Comparison of ENCODE assay signal across 1 cellular context in the genomic region with DNA sequence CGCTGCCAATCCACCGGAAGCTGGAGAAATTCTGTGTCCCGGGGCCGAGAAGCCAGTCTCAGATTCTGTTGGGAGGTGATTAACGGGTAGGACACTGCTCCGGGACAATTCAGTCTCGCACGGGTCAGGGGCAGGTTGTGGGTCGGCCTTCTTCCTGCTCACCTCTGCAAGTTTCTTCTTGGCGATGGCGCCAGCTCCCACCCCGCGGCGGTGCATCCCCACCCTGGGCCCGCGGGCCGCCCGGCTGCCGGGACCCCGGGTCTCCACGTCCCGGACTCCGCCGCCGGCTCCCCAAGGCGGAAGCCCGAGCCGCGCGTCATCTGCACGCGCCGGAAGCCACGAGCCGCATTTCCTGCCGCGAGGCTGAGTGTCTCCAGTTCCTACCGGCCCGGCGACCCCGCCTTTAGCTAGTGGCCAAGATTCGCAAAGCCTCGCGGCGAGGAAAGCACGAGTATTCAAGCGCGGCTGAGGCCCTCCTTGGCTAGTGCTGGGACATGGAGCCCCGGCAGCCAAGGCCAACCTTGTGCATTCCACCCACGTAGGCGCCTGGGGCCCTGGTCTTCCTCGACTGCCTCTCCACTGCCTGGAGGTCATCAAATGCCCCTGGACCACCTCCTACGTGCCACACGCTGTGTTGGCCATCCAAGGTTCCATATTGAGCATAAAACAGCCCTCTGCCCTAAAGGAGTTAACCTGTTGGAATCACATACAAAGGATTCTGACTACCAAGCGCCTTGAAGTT.
TF ChIP-seq lines count a peak whose summit lies in the region.

A gene with protein sequence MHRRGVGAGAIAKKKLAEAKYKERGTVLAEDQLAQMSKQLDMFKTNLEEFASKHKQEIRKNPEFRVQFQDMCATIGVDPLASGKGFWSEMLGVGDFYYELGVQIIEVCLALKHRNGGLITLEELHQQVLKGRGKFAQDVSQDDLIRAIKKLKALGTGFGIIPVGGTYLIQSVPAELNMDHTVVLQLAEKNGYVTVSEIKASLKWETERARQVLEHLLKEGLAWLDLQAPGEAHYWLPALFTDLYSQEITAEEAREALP (minus strand): TSS at position 324 of the 742 bp plus-strand sequence. CDS start 108 bp downstream, at position 216.

TF ChIP-seq in HepG2, 621 proteins besides CTCF, POLR2A, EP300 and RAD21 (continued from another document):
- TF ChIP-seq, protein P1, sequence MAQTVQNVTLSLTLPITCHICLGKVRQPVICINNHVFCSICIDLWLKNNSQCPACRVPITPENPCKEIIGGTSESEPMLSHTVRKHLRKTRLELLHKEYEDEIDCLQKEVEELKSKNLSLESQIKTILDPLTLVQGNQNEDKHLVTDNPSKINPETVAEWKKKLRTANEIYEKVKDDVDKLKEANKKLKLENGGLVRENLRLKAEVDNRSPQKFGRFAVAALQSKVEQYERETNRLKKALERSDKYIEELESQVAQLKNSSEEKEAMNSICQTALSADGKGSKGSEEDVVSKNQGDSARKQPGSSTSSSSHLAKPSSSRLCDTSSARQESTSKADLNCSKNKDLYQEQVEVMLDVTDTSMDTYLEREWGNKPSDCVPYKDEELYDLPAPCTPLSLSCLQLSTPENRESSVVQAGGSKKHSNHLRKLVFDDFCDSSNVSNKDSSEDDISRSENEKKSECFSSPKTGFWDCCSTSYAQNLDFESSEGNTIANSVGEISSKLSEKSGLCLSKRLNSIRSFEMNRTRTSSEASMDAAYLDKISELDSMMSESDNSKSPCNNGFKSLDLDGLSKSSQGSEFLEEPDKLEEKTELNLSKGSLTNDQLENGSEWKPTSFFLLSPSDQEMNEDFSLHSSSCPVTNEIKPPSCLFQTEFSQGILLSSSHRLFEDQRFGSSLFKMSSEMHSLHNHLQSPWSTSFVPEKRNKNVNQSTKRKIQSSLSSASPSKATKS (CRISPR knock-in tag; IDR thresholded peaks at IDR 0.05), result no peak
- TF ChIP-seq, protein P2, sequence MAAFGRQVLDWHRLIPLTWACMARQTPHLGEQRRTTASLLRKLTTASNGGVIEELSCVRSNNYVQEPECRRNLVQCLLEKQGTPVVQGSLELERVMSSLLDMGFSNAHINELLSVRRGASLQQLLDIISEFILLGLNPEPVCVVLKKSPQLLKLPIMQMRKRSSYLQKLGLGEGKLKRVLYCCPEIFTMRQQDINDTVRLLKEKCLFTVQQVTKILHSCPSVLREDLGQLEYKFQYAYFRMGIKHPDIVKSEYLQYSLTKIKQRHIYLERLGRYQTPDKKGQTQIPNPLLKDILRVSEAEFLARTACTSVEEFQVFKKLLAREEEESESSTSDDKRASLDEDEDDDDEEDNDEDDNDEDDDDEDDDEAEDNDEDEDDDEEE (CRISPR knock-in tag; IDR thresholded peaks at IDR 0.05), result peak; percentile 97
- TF ChIP-seq SYNCRIP (IDR thresholded peaks at IDR 0.05; ENCODE audit: insufficient read depth, low read depth, low read length) (no peak), NPAS2 (CRISPR knock-in tag; IDR thresholded peaks at IDR 0.05; ENCODE audit: borderline replicate concordance) (peak; percentile 93; the same call in 1 of the 2 replicates), TEAD3 (CRISPR knock-in tag; optimal IDR thresholded peaks at IDR 0.05; ENCODE audit: borderline replicate concordance) (peak; percentile 49), ZNF446 (CRISPR knock-in tag; IDR thresholded peaks at IDR 0.05) (peak; percentile 37; the same call in 1 of the 2 replicates), HES4 (CRISPR knock-in tag; IDR thresholded peaks at IDR 0.05; ENCODE audit: borderline replicate concordance) (peak; percentile 92), ONECUT2 (CRISPR knock-in tag; IDR thresholded peaks at IDR 0.05) (no peak), ZNF10 (CRISPR knock-in tag; IDR thresholded peaks at IDR 0.05; ENCODE audit: borderline replicate concordance, low read depth) (no peak), ZNF816 (CRISPR knock-in tag; IDR thresholded peaks at IDR 0.05; ENCODE audit: borderline replicate concordance) (peak; percentile 97; the same call in 1 of the 2 replicates), MTA3 (CRISPR knock-in tag; IDR thresholded peaks at IDR 0.05) (no peak), POLR2AphosphoS2 (IDR thresholded peaks at IDR 0.05; ENCODE audit: low read depth, low read length) (no peak), JUND (CRISPR knock-in tag; IDR thresholded peaks at IDR 0.05) (peak; percentile 47; the same call in 1 of the 2 replicates), ETV5 (CRISPR knock-in tag; IDR thresholded peaks at IDR 0.05; ENCODE audit: borderline replicate concordance) (peak; percentile 88), RORA (CRISPR knock-in tag; IDR thresholded peaks at IDR 0.05) (no peak), ZBTB20 (CRISPR knock-in tag; IDR thresholded peaks at IDR 0.05; ENCODE audit: borderline replicate concordance, low read depth) (peak; percentile 95; the same call in 1 of the 2 replicates), SRSF4 (IDR thresholded peaks at IDR 0.05; ENCODE audit: low read depth, low read length, poor library complexity, severe bottlenecking) (no peak), ZNF879 (CRISPR knock-in tag; IDR thresholded peaks at IDR 0.05) (0 out of 2 replicates have a peak, but pooled peaks have one; percentile 67), TBL1XR1 (IDR thresholded peaks at IDR 0.05; ENCODE audit: borderline replicate concordance, low read length, partially characterized antibody) (peak; percentile 42), ZNF616 (CRISPR knock-in tag; IDR thresholded peaks at IDR 0.05; ENCODE audit: low read depth) (0 out of 2 replicates have a peak, but pooled peaks have one; percentile 35), ZNF780A (CRISPR knock-in tag; IDR thresholded peaks at IDR 0.05) (no peak), MTF2 (CRISPR knock-in tag; IDR thresholded peaks at IDR 0.05; ENCODE audit: borderline replicate concordance) (peak; percentile 99; the same call in 1 of the 2 replicates), ZNF619 (CRISPR knock-in tag; IDR thresholded peaks at IDR 0.05) (peak; percentile 90; the same call in 1 of the 2 replicates), NCOA2 (CRISPR knock-in tag; IDR thresholded peaks at IDR 0.05) (peak; percentile 66), NFIC (IDR thresholded peaks at IDR 0.05; ENCODE audit: low read length) (no peak), ZNF225 (CRISPR knock-in tag; IDR thresholded peaks at IDR 0.05) (peak; percentile 93)
- TF ChIP-seq, protein P3, sequence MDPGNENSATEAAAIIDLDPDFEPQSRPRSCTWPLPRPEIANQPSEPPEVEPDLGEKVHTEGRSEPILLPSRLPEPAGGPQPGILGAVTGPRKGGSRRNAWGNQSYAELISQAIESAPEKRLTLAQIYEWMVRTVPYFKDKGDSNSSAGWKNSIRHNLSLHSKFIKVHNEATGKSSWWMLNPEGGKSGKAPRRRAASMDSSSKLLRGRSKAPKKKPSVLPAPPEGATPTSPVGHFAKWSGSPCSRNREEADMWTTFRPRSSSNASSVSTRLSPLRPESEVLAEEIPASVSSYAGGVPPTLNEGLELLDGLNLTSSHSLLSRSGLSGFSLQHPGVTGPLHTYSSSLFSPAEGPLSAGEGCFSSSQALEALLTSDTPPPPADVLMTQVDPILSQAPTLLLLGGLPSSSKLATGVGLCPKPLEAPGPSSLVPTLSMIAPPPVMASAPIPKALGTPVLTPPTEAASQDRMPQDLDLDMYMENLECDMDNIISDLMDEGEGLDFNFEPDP (CRISPR knock-in tag; conservative IDR thresholded peaks at IDR 0.05), result 0 out of 2 replicates have a peak, but pooled peaks have one; percentile 23
- TF ChIP-seq, protein P4, sequence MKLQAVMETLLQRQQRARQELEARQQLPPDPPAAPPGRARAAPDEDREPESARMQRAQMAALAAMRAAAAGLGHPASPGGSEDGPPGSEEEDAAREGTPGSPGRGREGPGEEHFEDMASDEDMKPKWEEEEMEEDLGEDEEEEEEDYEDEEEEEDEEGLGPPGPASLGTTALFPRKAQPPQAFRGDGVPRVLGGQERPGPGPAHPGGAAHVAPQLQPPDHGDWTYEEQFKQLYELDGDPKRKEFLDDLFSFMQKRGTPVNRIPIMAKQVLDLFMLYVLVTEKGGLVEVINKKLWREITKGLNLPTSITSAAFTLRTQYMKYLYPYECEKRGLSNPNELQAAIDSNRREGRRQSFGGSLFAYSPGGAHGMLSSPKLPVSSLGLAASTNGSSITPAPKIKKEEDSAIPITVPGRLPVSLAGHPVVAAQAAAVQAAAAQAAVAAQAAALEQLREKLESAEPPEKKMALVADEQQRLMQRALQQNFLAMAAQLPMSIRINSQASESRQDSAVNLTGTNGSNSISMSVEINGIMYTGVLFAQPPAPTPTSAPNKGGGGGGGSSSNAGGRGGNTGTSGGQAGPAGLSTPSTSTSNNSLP (IDR thresholded peaks at IDR 0.05; ENCODE audit: low read depth, low read length), result no peak; the same call in 1 of the 2 replicates
- TF ChIP-seq, protein P5, sequence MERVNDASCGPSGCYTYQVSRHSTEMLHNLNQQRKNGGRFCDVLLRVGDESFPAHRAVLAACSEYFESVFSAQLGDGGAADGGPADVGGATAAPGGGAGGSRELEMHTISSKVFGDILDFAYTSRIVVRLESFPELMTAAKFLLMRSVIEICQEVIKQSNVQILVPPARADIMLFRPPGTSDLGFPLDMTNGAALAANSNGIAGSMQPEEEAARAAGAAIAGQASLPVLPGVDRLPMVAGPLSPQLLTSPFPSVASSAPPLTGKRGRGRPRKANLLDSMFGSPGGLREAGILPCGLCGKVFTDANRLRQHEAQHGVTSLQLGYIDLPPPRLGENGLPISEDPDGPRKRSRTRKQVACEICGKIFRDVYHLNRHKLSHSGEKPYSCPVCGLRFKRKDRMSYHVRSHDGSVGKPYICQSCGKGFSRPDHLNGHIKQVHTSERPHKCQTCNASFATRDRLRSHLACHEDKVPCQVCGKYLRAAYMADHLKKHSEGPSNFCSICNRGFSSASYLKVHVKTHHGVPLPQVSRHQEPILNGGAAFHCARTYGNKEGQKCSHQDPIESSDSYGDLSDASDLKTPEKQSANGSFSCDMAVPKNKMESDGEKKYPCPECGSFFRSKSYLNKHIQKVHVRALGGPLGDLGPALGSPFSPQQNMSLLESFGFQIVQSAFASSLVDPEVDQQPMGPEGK (CRISPR knock-in tag; IDR thresholded peaks at IDR 0.05), result peak; percentile 62
- TF ChIP-seq, protein P6, sequence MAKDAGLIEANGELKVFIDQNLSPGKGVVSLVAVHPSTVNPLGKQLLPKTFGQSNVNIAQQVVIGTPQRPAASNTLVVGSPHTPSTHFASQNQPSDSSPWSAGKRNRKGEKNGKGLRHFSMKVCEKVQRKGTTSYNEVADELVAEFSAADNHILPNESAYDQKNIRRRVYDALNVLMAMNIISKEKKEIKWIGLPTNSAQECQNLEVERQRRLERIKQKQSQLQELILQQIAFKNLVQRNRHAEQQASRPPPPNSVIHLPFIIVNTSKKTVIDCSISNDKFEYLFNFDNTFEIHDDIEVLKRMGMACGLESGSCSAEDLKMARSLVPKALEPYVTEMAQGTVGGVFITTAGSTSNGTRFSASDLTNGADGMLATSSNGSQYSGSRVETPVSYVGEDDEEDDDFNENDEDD (CRISPR knock-in tag; IDR thresholded peaks at IDR 0.05; ENCODE audit: borderline replicate concordance), result peak; percentile 94; the same call in 1 of the 2 replicates
- TF ChIP-seq, protein P7, sequence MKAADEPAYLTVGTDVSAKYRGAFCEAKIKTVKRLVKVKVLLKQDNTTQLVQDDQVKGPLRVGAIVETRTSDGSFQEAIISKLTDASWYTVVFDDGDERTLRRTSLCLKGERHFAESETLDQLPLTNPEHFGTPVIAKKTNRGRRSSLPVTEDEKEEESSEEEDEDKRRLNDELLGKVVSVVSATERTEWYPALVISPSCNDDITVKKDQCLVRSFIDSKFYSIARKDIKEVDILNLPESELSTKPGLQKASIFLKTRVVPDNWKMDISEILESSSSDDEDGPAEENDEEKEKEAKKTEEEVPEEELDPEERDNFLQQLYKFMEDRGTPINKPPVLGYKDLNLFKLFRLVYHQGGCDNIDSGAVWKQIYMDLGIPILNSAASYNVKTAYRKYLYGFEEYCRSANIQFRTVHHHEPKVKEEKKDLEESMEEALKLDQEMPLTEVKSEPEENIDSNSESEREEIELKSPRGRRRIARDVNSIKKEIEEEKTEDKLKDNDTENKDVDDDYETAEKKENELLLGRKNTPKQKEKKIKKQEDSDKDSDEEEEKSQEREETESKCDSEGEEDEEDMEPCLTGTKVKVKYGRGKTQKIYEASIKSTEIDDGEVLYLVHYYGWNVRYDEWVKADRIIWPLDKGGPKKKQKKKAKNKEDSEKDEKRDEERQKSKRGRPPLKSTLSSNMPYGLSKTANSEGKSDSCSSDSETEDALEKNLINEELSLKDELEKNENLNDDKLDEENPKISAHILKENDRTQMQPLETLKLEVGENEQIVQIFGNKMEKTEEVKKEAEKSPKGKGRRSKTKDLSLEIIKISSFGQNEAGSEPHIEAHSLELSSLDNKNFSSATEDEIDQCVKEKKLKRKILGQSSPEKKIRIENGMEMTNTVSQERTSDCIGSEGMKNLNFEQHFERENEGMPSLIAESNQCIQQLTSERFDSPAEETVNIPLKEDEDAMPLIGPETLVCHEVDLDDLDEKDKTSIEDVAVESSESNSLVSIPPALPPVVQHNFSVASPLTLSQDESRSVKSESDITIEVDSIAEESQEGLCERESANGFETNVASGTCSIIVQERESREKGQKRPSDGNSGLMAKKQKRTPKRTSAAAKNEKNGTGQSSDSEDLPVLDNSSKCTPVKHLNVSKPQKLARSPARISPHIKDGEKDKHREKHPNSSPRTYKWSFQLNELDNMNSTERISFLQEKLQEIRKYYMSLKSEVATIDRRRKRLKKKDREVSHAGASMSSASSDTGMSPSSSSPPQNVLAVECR (CRISPR knock-in tag; IDR thresholded peaks at IDR 0.05; ENCODE audit: borderline replicate concordance), result peak; percentile 99
- TF ChIP-seq, protein P8, sequence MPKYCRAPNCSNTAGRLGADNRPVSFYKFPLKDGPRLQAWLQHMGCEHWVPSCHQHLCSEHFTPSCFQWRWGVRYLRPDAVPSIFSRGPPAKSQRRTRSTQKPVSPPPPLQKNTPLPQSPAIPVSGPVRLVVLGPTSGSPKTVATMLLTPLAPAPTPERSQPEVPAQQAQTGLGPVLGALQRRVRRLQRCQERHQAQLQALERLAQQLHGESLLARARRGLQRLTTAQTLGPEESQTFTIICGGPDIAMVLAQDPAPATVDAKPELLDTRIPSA (CRISPR knock-in tag; IDR thresholded peaks at IDR 0.05; ENCODE audit: borderline replicate concordance), result no peak
- TF ChIP-seq, protein P9, sequence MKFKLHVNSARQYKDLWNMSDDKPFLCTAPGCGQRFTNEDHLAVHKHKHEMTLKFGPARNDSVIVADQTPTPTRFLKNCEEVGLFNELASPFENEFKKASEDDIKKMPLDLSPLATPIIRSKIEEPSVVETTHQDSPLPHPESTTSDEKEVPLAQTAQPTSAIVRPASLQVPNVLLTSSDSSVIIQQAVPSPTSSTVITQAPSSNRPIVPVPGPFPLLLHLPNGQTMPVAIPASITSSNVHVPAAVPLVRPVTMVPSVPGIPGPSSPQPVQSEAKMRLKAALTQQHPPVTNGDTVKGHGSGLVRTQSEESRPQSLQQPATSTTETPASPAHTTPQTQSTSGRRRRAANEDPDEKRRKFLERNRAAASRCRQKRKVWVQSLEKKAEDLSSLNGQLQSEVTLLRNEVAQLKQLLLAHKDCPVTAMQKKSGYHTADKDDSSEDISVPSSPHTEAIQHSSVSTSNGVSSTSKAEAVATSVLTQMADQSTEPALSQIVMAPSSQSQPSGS (CRISPR knock-in tag; IDR thresholded peaks at IDR 0.05), result peak; percentile 77
